1 cellular context compared by ENCODE assay signal in the genomic region with DNA sequence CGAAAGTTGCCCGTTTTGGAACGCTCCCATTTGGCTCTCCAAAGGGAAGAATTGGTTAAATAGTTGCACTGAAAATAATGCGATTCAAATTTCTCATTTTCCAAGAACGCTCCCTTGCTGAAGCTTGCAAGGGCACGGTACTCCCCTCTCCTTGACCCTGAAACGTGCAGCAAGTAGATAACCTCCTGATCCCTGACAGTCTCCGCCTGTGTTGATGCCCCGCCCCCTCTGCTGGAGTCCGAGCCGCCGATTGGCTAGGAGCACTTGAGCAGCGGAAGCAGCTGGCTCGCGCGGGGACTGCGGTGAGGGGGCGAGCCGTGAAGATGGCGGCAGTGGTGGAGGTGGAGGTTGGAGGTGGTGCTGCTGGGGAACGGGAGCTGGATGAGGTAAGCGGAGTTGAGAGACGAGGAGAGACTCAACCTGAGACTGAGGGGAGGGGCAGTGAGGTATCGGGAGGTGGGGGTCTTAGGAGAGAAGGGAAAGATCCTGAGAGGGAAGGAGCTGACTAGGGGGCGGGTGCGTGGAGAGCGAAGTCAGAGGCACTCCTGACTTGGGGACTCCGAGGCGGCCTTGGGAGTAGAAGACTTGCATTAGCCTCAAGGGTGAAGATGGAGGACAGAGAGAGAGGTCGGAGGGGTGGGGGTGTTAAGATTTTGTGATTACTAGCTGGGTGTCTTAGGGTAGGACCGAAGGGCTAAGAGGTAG.
TF ChIP-seq lines count a peak whose summit lies in the region.

A gene (plus strand): TSS at position 308 of the 705 bp plus-strand sequence. CDS start 16 bp downstream, at position 324.

TF ChIP-seq in K562, 482 proteins besides CTCF, POLR2A, EP300 and RAD21 (continued from another document and continues in another):
- TF ChIP-seq, protein P1, sequence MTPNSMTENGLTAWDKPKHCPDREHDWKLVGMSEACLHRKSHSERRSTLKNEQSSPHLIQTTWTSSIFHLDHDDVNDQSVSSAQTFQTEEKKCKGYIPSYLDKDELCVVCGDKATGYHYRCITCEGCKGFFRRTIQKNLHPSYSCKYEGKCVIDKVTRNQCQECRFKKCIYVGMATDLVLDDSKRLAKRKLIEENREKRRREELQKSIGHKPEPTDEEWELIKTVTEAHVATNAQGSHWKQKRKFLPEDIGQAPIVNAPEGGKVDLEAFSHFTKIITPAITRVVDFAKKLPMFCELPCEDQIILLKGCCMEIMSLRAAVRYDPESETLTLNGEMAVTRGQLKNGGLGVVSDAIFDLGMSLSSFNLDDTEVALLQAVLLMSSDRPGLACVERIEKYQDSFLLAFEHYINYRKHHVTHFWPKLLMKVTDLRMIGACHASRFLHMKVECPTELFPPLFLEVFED (CRISPR knock-in tag; conservative IDR thresholded peaks at IDR 0.05) = peak; percentile 63; the same call in 1 of the 2 replicates
- TF ChIP-seq ZZZ3 (IDR thresholded peaks at IDR 0.05) = no peak
- TF ChIP-seq ZNF174 (CRISPR knock-in tag; IDR thresholded peaks at IDR 0.05) = no peak
- peak; percentile 64; the same call in 1 of the 2 replicates for TF ChIP-seq NR2C2 (CRISPR knock-in tag; IDR thresholded peaks at IDR 0.05)
- TF ChIP-seq NR2C2 (tag; IDR thresholded peaks at IDR 0.05) = peak; percentile 76
- TF ChIP-seq EGR1 (conservative IDR thresholded peaks at IDR 0.05) = peak; percentile 97
- TF ChIP-seq EHMT2 (IDR thresholded peaks at IDR 0.05) = peak; percentile 57; the same call in 1 of the 2 replicates
- TF ChIP-seq, protein P2, sequence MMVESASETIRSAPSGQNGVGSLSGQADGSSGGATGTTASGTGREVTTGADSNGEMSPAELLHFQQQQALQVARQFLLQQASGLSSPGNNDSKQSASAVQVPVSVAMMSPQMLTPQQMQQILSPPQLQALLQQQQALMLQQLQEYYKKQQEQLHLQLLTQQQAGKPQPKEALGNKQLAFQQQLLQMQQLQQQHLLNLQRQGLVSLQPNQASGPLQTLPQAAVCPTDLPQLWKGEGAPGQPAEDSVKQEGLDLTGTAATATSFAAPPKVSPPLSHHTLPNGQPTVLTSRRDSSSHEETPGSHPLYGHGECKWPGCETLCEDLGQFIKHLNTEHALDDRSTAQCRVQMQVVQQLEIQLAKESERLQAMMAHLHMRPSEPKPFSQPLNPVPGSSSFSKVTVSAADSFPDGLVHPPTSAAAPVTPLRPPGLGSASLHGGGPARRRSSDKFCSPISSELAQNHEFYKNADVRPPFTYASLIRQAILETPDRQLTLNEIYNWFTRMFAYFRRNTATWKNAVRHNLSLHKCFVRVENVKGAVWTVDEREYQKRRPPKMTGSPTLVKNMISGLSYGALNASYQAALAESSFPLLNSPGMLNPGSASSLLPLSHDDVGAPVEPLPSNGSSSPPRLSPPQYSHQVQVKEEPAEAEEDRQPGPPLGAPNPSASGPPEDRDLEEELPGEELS (CRISPR knock-in tag; IDR thresholded peaks at IDR 0.05; ENCODE audit: borderline replicate concordance) = 0 out of 2 replicates have a peak, but pooled peaks have one; percentile 47
- TF ChIP-seq IRF2 (CRISPR knock-in tag; IDR thresholded peaks at IDR 0.05) = no peak
- TF ChIP-seq, protein P3, sequence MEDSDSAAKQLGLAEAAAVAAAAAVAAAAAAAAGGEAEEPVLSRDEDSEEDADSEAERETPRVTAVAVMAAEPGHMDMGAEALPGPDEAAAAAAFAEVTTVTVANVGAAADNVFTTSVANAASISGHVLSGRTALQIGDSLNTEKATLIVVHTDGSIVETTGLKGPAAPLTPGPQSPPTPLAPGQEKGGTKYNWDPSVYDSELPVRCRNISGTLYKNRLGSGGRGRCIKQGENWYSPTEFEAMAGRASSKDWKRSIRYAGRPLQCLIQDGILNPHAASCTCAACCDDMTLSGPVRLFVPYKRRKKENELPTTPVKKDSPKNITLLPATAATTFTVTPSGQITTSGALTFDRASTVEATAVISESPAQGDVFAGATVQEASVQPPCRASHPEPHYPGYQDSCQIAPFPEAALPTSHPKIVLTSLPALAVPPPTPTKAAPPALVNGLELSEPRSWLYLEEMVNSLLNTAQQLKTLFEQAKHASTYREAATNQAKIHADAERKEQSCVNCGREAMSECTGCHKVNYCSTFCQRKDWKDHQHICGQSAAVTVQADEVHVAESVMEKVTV (CRISPR knock-in tag; IDR thresholded peaks at IDR 0.05) = no peak
- TF ChIP-seq GABPB1 (CRISPR knock-in tag; IDR thresholded peaks at IDR 0.05) = peak; percentile 95
- peak; percentile 16 for TF ChIP-seq HNRNPLL (IDR thresholded peaks at IDR 0.05; ENCODE audit: low read depth, low read length, poor library complexity, severe bottlenecking)
- TF ChIP-seq ETV1 (tag; conservative IDR thresholded peaks at IDR 0.05; ENCODE audit: low read depth) = no peak
- TF ChIP-seq, protein P4, sequence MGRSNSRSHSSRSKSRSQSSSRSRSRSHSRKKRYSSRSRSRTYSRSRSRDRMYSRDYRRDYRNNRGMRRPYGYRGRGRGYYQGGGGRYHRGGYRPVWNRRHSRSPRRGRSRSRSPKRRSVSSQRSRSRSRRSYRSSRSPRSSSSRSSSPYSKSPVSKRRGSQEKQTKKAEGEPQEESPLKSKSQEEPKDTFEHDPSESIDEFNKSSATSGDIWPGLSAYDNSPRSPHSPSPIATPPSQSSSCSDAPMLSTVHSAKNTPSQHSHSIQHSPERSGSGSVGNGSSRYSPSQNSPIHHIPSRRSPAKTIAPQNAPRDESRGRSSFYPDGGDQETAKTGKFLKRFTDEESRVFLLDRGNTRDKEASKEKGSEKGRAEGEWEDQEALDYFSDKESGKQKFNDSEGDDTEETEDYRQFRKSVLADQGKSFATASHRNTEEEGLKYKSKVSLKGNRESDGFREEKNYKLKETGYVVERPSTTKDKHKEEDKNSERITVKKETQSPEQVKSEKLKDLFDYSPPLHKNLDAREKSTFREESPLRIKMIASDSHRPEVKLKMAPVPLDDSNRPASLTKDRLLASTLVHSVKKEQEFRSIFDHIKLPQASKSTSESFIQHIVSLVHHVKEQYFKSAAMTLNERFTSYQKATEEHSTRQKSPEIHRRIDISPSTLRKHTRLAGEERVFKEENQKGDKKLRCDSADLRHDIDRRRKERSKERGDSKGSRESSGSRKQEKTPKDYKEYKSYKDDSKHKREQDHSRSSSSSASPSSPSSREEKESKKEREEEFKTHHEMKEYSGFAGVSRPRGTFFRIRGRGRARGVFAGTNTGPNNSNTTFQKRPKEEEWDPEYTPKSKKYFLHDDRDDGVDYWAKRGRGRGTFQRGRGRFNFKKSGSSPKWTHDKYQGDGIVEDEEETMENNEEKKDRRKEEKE (IDR thresholded peaks at IDR 0.05; ENCODE audit: borderline replicate concordance in 1 of 2, control insufficient read depth in 1 of 2, low read depth in 2 of 2, low read length in 1 of 2) = no peak
- TF ChIP-seq POLR2AphosphoS5 (IDR thresholded peaks at IDR 0.05; ENCODE audit: control insufficient read depth, insufficient read depth, low read depth, low read length) = peak; percentile 85; the same call in 1 of the 2 replicates
- TF ChIP-seq SMARCA5 (IDR thresholded peaks at IDR 0.05) = no peak
- TF ChIP-seq SIN3B (IDR thresholded peaks at IDR 0.05; ENCODE audit: low read depth) = peak; percentile 81
- no peak for TF ChIP-seq RBM17 (IDR thresholded peaks at IDR 0.05; ENCODE audit: borderline replicate concordance, low read depth, low read length)
- peak; percentile 36; the same call in 1 of the 2 replicates for TF ChIP-seq JUN (IDR thresholded peaks at IDR 0.05; ENCODE audit: borderline replicate concordance, low read depth, low read length)
- no peak for TF ChIP-seq JUN (CRISPR knock-in tag; IDR thresholded peaks at IDR 0.05; ENCODE audit: borderline replicate concordance)
- no peak for TF ChIP-seq SRSF7 (optimal IDR thresholded peaks at IDR 0.05; ENCODE audit: low read depth, low read length)
- TF ChIP-seq SMC3 (conservative IDR thresholded peaks at IDR 0.05; ENCODE audit: insufficient read depth, low read depth, low read length) = 0 out of 2 replicates have a peak, but pooled peaks have one; percentile 5
- TF ChIP-seq, protein P5, sequence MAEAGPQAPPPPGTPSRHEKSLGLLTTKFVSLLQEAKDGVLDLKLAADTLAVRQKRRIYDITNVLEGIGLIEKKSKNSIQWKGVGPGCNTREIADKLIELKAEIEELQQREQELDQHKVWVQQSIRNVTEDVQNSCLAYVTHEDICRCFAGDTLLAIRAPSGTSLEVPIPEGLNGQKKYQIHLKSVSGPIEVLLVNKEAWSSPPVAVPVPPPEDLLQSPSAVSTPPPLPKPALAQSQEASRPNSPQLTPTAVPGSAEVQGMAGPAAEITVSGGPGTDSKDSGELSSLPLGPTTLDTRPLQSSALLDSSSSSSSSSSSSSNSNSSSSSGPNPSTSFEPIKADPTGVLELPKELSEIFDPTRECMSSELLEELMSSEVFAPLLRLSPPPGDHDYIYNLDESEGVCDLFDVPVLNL (CRISPR knock-in tag; IDR thresholded peaks at IDR 0.05; ENCODE audit: low read depth) = peak; percentile 62; the same call in 1 of the 2 replicates
- TF ChIP-seq HOXB6 (CRISPR knock-in tag; IDR thresholded peaks at IDR 0.05; ENCODE audit: borderline replicate concordance) = no peak
- TF ChIP-seq, protein P6, sequence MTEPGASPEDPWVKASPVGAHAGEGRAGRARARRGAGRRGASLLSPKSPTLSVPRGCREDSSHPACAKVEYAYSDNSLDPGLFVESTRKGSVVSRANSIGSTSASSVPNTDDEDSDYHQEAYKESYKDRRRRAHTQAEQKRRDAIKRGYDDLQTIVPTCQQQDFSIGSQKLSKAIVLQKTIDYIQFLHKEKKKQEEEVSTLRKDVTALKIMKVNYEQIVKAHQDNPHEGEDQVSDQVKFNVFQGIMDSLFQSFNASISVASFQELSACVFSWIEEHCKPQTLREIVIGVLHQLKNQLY (CRISPR knock-in tag; conservative IDR thresholded peaks at IDR 0.05) = no peak
- TF ChIP-seq, protein P7, sequence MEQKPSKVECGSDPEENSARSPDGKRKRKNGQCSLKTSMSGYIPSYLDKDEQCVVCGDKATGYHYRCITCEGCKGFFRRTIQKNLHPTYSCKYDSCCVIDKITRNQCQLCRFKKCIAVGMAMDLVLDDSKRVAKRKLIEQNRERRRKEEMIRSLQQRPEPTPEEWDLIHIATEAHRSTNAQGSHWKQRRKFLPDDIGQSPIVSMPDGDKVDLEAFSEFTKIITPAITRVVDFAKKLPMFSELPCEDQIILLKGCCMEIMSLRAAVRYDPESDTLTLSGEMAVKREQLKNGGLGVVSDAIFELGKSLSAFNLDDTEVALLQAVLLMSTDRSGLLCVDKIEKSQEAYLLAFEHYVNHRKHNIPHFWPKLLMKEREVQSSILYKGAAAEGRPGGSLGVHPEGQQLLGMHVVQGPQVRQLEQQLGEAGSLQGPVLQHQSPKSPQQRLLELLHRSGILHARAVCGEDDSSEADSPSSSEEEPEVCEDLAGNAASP (IDR thresholded peaks at IDR 0.05) = no peak
- TF ChIP-seq C11orf30 (IDR thresholded peaks at IDR 0.05; ENCODE audit: low read depth) = peak; percentile 87
- TF ChIP-seq, protein P8, sequence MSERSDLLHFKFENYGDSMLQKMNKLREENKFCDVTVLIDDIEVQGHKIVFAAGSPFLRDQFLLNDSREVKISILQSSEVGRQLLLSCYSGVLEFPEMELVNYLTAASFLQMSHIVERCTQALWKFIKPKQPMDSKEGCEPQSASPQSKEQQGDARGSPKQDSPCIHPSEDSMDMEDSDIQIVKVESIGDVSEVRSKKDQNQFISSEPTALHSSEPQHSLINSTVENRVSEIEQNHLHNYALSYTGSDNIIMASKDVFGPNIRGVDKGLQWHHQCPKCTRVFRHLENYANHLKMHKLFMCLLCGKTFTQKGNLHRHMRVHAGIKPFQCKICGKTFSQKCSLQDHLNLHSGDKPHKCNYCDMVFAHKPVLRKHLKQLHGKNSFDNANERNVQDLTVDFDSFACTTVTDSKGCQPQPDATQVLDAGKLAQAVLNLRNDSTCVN (CRISPR knock-in tag; IDR thresholded peaks at IDR 0.05) = 0 out of 2 replicates have a peak, but pooled peaks have one; percentile 26
- peak; percentile 78 for TF ChIP-seq ZNF143 (CRISPR knock-in tag; IDR thresholded peaks at IDR 0.05)
- TF ChIP-seq, protein P9, sequence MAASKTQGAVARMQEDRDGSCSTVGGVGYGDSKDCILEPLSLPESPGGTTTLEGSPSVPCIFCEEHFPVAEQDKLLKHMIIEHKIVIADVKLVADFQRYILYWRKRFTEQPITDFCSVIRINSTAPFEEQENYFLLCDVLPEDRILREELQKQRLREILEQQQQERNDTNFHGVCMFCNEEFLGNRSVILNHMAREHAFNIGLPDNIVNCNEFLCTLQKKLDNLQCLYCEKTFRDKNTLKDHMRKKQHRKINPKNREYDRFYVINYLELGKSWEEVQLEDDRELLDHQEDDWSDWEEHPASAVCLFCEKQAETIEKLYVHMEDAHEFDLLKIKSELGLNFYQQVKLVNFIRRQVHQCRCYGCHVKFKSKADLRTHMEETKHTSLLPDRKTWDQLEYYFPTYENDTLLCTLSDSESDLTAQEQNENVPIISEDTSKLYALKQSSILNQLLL (CRISPR knock-in tag; IDR thresholded peaks at IDR 0.05; ENCODE audit: borderline replicate concordance) = no peak
- TF ChIP-seq DPF2 (IDR thresholded peaks at IDR 0.05) = peak; percentile 66
- TF ChIP-seq MTF1 (CRISPR knock-in tag; IDR thresholded peaks at IDR 0.05; ENCODE audit: borderline replicate concordance) = no peak
- TF ChIP-seq POLR2G (IDR thresholded peaks at IDR 0.05; ENCODE audit: low read depth, low read length) = peak; percentile 90
- TF ChIP-seq, protein P10, sequence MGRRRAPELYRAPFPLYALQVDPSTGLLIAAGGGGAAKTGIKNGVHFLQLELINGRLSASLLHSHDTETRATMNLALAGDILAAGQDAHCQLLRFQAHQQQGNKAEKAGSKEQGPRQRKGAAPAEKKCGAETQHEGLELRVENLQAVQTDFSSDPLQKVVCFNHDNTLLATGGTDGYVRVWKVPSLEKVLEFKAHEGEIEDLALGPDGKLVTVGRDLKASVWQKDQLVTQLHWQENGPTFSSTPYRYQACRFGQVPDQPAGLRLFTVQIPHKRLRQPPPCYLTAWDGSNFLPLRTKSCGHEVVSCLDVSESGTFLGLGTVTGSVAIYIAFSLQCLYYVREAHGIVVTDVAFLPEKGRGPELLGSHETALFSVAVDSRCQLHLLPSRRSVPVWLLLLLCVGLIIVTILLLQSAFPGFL (CRISPR knock-in tag; IDR thresholded peaks at IDR 0.05) = no peak
- 0 out of 2 replicates have a peak, but pooled peaks have one; percentile 2 for TF ChIP-seq MAFK (IDR thresholded peaks at IDR 0.05; ENCODE audit: low read length)
- TF ChIP-seq NELFE (IDR thresholded peaks at IDR 0.05; ENCODE audit: insufficient read depth, insufficient read length) = no peak
- no peak for TF ChIP-seq ZNF212 (CRISPR knock-in tag; IDR thresholded peaks at IDR 0.05)
- TF ChIP-seq ZNF830 (CRISPR knock-in tag; IDR thresholded peaks at IDR 0.05) = no peak
- no peak for TF ChIP-seq RNF2 (IDR thresholded peaks at IDR 0.05)
- TF ChIP-seq, protein P11, sequence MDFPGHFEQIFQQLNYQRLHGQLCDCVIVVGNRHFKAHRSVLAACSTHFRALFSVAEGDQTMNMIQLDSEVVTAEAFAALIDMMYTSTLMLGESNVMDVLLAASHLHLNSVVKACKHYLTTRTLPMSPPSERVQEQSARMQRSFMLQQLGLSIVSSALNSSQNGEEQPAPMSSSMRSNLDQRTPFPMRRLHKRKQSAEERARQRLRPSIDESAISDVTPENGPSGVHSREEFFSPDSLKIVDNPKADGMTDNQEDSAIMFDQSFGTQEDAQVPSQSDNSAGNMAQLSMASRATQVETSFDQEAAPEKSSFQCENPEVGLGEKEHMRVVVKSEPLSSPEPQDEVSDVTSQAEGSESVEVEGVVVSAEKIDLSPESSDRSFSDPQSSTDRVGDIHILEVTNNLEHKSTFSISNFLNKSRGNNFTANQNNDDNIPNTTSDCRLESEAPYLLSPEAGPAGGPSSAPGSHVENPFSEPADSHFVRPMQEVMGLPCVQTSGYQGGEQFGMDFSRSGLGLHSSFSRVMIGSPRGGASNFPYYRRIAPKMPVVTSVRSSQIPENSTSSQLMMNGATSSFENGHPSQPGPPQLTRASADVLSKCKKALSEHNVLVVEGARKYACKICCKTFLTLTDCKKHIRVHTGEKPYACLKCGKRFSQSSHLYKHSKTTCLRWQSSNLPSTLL (IDR thresholded peaks at IDR 0.05) = no peak
- TF ChIP-seq ZNF347 (CRISPR knock-in tag; IDR thresholded peaks at IDR 0.05; ENCODE audit: low read depth) = no peak
- 0 out of 2 replicates have a peak, but pooled peaks have one; percentile 49 for TF ChIP-seq TARDBP (IDR thresholded peaks at IDR 0.05)
- TF ChIP-seq CSDE1 (IDR thresholded peaks at IDR 0.05) = peak in 1 of 2 experiments; percentile 25; a peak in 1 of 4 replicates
